In the genomic region with DNA sequence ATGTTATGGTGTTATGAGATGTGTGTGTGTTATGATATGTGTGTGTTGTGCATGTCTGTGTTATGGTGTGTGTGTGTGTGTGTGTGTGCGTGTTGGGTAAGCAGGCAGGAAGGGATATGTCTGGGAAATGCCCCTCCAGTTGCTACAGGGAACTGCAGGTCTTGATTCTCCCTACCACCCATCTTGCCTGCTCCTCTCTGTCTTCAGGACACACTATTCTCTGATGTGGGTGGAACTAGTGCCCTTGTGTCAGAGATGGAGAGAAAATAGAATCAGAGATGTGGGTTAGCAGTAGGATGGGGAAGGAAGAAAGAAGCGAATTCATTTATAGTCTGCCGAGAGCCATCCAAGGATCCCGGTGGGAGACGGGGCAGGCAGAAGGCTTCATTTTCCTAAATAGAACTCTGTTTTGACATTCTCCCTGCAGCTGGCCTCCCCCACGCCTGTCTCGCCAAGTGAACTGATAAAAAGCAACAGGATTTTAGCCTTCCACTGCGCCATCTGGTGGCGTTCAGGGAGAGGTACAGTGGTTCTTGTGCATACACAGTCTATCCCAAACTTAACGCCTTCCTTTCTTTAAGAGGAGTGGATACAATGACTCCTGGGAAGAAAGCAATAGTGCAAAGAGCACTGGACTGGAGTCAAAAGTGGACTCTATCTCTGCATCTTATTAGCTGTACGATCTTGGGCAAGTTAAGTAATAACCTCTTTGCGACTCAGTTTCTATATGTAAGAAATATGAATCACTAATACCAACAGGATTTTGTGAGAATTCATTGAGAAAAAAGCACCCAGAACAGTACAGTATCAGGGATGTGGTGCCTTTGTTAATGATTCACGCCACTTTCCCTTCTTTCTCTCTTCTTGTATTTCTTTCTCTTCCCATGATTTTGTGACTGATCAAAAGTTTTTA, we compare ENCODE assay signal across 1 cellular context.
A peak's percentile ranks its signal among the peaks of the same experiment; 100 is the strongest.
TF ChIP-seq lines count a peak whose summit lies in the region.

No MANE protein-coding gene starts in this region.

TF ChIP-seq in K562, 482 proteins besides CTCF, POLR2A, EP300 and RAD21 (continued from another document):
- TF ChIP-seq BRD9 (IDR thresholded peaks at IDR 0.05; ENCODE audit: low read depth, partially characterized antibody) (no peak), TFAM (CRISPR knock-in tag; conservative IDR thresholded peaks at IDR 0.05) (no peak), SLC30A9 (CRISPR knock-in tag; IDR thresholded peaks at IDR 0.05) (no peak), KLF1 (tag; IDR thresholded peaks at IDR 0.05) (no peak), ZBTB33 (CRISPR knock-in tag; IDR thresholded peaks at IDR 0.05) (no peak), ATF7 (IDR thresholded peaks at IDR 0.05) (0 out of 2 replicates have a peak, but pooled peaks have one; percentile 14), CREBBP (IDR thresholded peaks at IDR 0.05; ENCODE audit: low read depth, low read length) (no peak), ESRRA (IDR thresholded peaks at IDR 0.05; ENCODE audit: borderline replicate concordance, low read depth) (0 out of 2 replicates have a peak, but pooled peaks have one; percentile 11), ESRRB (CRISPR knock-in tag; IDR thresholded peaks at IDR 0.05; ENCODE audit: borderline replicate concordance) (no peak), ZKSCAN1 (IDR thresholded peaks at IDR 0.05; ENCODE audit: low read depth, low read length) (0 out of 2 replicates have a peak, but pooled peaks have one; percentile 21), ZNF592 (IDR thresholded peaks at IDR 0.05) (no peak), BRD4 (IDR thresholded peaks at IDR 0.05) (no peak), RCOR1 (IDR thresholded peaks at IDR 0.05; ENCODE audit: borderline replicate concordance in 1 of 2, low read depth in 2 of 2, low read length in 2 of 2) (peak in 1 of 2 experiments; percentile 31; a peak in 1 of 4 replicates), DPF2 (IDR thresholded peaks at IDR 0.05) (0 out of 2 replicates have a peak, but pooled peaks have one; percentile 35), CBFA2T3 (IDR thresholded peaks at IDR 0.05) (peak; percentile 42), TEAD4 (IDR thresholded peaks at IDR 0.05; ENCODE audit: low read length) (peak; percentile 52; the same call in 1 of the 2 replicates), TEAD4 (CRISPR knock-in tag; IDR thresholded peaks at IDR 0.05; ENCODE audit: borderline replicate concordance) (no peak), RB1 (IDR thresholded peaks at IDR 0.05; ENCODE audit: low read depth) (peak; percentile 39; the same call in 1 of the 2 replicates), THRB (CRISPR knock-in tag; conservative IDR thresholded peaks at IDR 0.05) (no peak), ATF1 (CRISPR knock-in tag; IDR thresholded peaks at IDR 0.05) (no peak), ATF1 (tag; IDR thresholded peaks at IDR 0.05) (no peak), SPI1 (IDR thresholded peaks at IDR 0.05; ENCODE audit: borderline replicate concordance, low read depth, low read length) (no peak), ARNT (IDR thresholded peaks at IDR 0.05) (0 out of 4 replicates have a peak, but pooled peaks of 1 of the 2 experiments have one; percentile 27), ATF6 (CRISPR knock-in tag; IDR thresholded peaks at IDR 0.05) (no peak)
- TF ChIP-seq, protein P1, sequence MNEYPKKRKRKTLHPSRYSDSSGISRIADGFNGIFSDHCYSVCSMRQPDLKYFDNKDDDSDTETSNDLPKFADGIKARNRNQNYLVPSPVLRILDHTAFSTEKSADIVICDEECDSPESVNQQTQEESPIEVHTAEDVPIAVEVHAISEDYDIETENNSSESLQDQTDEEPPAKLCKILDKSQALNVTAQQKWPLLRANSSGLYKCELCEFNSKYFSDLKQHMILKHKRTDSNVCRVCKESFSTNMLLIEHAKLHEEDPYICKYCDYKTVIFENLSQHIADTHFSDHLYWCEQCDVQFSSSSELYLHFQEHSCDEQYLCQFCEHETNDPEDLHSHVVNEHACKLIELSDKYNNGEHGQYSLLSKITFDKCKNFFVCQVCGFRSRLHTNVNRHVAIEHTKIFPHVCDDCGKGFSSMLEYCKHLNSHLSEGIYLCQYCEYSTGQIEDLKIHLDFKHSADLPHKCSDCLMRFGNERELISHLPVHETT (CRISPR knock-in tag; conservative IDR thresholded peaks at IDR 0.05 in 1 of 2, IDR thresholded peaks at IDR 0.05 in 1 of 2) = no peak
- TF ChIP-seq, protein P2, sequence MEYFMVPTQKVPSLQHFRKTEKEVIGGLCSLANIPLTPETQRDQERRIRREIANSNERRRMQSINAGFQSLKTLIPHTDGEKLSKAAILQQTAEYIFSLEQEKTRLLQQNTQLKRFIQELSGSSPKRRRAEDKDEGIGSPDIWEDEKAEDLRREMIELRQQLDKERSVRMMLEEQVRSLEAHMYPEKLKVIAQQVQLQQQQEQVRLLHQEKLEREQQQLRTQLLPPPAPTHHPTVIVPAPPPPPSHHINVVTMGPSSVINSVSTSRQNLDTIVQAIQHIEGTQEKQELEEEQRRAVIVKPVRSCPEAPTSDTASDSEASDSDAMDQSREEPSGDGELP (CRISPR knock-in tag; IDR thresholded peaks at IDR 0.05; ENCODE audit: borderline replicate concordance) = peak; percentile 49; the same call in 1 of the 2 replicates
- TF ChIP-seq, protein P3, sequence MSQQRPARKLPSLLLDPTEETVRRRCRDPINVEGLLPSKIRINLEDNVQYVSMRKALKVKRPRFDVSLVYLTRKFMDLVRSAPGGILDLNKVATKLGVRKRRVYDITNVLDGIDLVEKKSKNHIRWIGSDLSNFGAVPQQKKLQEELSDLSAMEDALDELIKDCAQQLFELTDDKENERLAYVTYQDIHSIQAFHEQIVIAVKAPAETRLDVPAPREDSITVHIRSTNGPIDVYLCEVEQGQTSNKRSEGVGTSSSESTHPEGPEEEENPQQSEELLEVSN (IDR thresholded peaks at IDR 0.05; ENCODE audit: borderline replicate concordance in 1 of 2, extremely low read depth in 1 of 2, insufficient read depth in 1 of 2, insufficient read length in 1 of 2, low read depth in 1 of 2, low read length in 1 of 2, poor library complexity in 1 of 2, severe bottlenecking in 1 of 2) = no peak
